Comparison of ENCODE assay signal across 8 cellular contexts in the genomic region with DNA sequence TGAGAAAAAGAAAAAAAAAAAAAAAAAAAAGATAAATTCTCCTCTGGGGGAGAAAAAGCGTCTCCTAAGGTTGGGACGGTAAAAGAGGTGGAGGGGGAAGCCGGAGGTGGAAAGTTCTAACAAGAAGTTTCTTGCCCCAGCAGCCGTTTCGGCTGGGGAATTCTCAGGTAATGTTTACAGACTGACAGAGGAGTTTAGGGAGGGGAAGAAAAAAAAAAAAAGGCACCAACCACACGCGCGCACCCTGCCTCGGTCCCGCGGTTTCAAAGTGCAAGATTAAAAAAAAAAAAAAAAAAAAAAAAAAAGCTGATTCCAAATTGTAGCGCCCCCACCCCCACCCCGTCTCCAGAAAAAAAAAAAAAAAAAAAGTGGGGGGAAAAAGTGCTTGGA. TPM values are rescaled to one million over a fixed set of nuclear protein-coding genes. Genes with fewer than 3 reads are reported as not detected.
DNase-seq lines count a peak whose midpoint lies in the region; ATAC-seq lines count a peak whose summit lies in the region.

No MANE protein-coding gene starts in this region.

- H3K36me3 Mint-ChIP-seq in activated CD4-positive, alpha-beta T cell treated with anti-CD3 and anti-CD28 coated beads for 36 hours (ENCODE audit: low read depth): peaks cover 16% of the 10 kb centered on the region
- H3K36me3 Mint-ChIP-seq in activated T-helper 17 cell treated with anti-CD3 and anti-CD28 coated beads, Interleukin-2, amount 50 U/mL, for 72 hours (ENCODE audit: low read depth): peaks cover 66% of the 10 kb centered on the region

- DNase-seq in activated CD4-positive, alpha-beta T cell treated with anti-CD3 and anti-CD28 coated beads for 36 hours: peak; percentile 58
- DNase-seq in activated CD4-positive, alpha-beta T cell treated with anti-CD3 and anti-CD28 coated beads for 1 hour: no peak
- DNase-seq in right cardiac atrium (no peak), DMS79 (lab: John Stamatoyannopoulos, UW) (no peak), SIG-M5 treated with dmso at 0.1 percent for 504 hours (lab: John Stamatoyannopoulos, UW; ENCODE audit: unreplicated experiment) (no peak), NCI-H1417 treated with DMSO at 0.1 percent for 48 hours (lab: John Stamatoyannopoulos, UW) (no peak)
- DNase-seq in stimulated activated CD4-positive, alpha-beta T cell treated with anti-CD3 and anti-CD28 coated beads, Interleukin-2, amount 100 ng/mL, for 4 hours (ENCODE audit: low read depth): peak; percentile 33

- POLR2A ChIA-PET in activated CD4-positive, alpha-beta T cell treated with anti-CD3 and anti-CD28 coated beads for 36 hours (lab: Charles Lee): interaction anchor here (0.6 to 3.5 kb wide), 5 partner anchors 22 to 708 kb away, joined by 3 to 13 read pairs (median 5); no protein-coding TSS in a partner anchor

- H3K27me3 ChIP-seq in right cardiac atrium (ENCODE audit: control insufficient read depth, insufficient read depth): no peaks in the 10 kb centered on the region

- H3K27me3 Mint-ChIP-seq in activated CD4-positive, alpha-beta T cell treated with anti-CD3 and anti-CD28 coated beads for 36 hours: no peaks in the 10 kb centered on the region
- no peaks in the 10 kb centered on the region for H3K27me3 Mint-ChIP-seq in activated T-helper 17 cell treated with anti-CD3 and anti-CD28 coated beads, Interleukin-2, amount 50 U/mL, for 72 hours

- intact Hi-C loops in activated CD4-positive, alpha-beta T cell treated with anti-CD3 and anti-CD28 coated beads for 36 hours (cut with DNase I, micrococcal nuclease): loop anchor here (5.0 kb wide), 3 partner anchors 320 to 550 kb away; a partner anchor contains a TSS
- intact Hi-C loops in right cardiac atrium (cut with DNase I): loop anchor here in 3 of 4 donors (5.0 to 10.0 kb wide), 5 partner anchors 60 to 210 kb away; no protein-coding TSS in a partner anchor

- H3K4me3 Mint-ChIP-seq in activated CD4-positive, alpha-beta T cell treated with anti-CD3 and anti-CD28 coated beads for 36 hours: peak overlapping the region; percentile 95
- peak overlapping the region; percentile 99 for H3K4me3 Mint-ChIP-seq in activated T-helper 17 cell treated with anti-CD3 and anti-CD28 coated beads, Interleukin-2, amount 50 U/mL, for 72 hours

- H3K27ac ChIP-seq in right cardiac atrium (ENCODE audit: low read length): peak overlapping the region; percentile 98

- peaks cover 54% of the 10 kb centered on the region for H3K4me1 Mint-ChIP-seq in activated CD4-positive, alpha-beta T cell treated with anti-CD3 and anti-CD28 coated beads for 36 hours
- peaks cover 28% of the 10 kb centered on the region for H3K4me1 Mint-ChIP-seq in activated T-helper 17 cell treated with anti-CD3 and anti-CD28 coated beads, Interleukin-2, amount 50 U/mL, for 72 hours

- no peaks in the 10 kb centered on the region for H3K9me3 Mint-ChIP-seq in activated CD4-positive, alpha-beta T cell treated with anti-CD3 and anti-CD28 coated beads for 36 hours (ENCODE audit: low read depth)
- no peaks in the 10 kb centered on the region for H3K9me3 Mint-ChIP-seq in activated T-helper 17 cell treated with anti-CD3 and anti-CD28 coated beads, Interleukin-2, amount 50 U/mL, for 72 hours

- ATAC-seq in activated CD4-positive, alpha-beta T cell treated with anti-CD3 and anti-CD28 coated beads for 36 hours: no peak
- ATAC-seq in activated T-helper 17 cell treated with anti-CD3 and anti-CD28 coated beads, Interleukin-2, amount 50 U/mL, for 72 hours (replicated peaks): peak; percentile 10
- ATAC-seq in right cardiac atrium: no peak

- under 1% methylated on average over 12 of the region's 13 CpGs for WGBS in right cardiac atrium

- peak overlapping the region; percentile 78 for H3K4me3 ChIP-seq in right cardiac atrium (ENCODE audit: low read length)

- no peaks in the 10 kb centered on the region for H3K9me3 ChIP-seq in right cardiac atrium (ENCODE audit: control insufficient read depth, low read length)

- H3K27ac Mint-ChIP-seq in activated CD4-positive, alpha-beta T cell treated with anti-CD3 and anti-CD28 coated beads for 36 hours: peak overlapping the region; percentile 91
- peak overlapping the region; percentile 95 for H3K27ac Mint-ChIP-seq in activated T-helper 17 cell treated with anti-CD3 and anti-CD28 coated beads, Interleukin-2, amount 50 U/mL, for 72 hours

- CTCF ChIA-PET in activated CD4-positive, alpha-beta T cell treated with anti-CD3 and anti-CD28 coated beads for 36 hours (lab: Charles Lee): interaction anchor here (0.7 to 6.5 kb wide), 5 partner anchors 14 to 342 kb away, joined by 3 to 68 read pairs (median 7); no protein-coding TSS in a partner anchor

- peaks cover 13% of the 10 kb centered on the region for H3K4me1 ChIP-seq in right cardiac atrium (ENCODE audit: control insufficient read depth, insufficient read depth, low read length)

RNA-seq across cellular contexts. Expression of a gene that starts 0.5 kb away (rescaled TPM):
- total RNA-seq in activated CD4-positive, alpha-beta T cell treated with anti-CD3 and anti-CD28 coated beads for 36 hours: 10 to 100 TPM; 33.3 to 34.6 TPM
- 10 to 100 TPM; 15.9 to 97.8 TPM for total RNA-seq in activated T-helper 17 cell treated with anti-CD3 and anti-CD28 coated beads, Interleukin-2, amount 50 U/mL, for 72 hours
- 10 to 100 TPM; 83.0 to 97.0 (median 83.5) TPM for total RNA-seq in right cardiac atrium
- polyA plus RNA-seq in right cardiac atrium: 53.6 TPM

RNA-seq across cellular contexts. Expression of a gene that starts 26.4 kb away (rescaled TPM):
- not detected for total RNA-seq in activated CD4-positive, alpha-beta T cell treated with anti-CD3 and anti-CD28 coated beads for 36 hours
- not detected for total RNA-seq in activated T-helper 17 cell treated with anti-CD3 and anti-CD28 coated beads, Interleukin-2, amount 50 U/mL, for 72 hours
- total RNA-seq in right cardiac atrium: not detected
- not detected for polyA plus RNA-seq in right cardiac atrium

Comparison
In these comparisons a context has a peak if more than half of its experiments do, and no peak if none do; other contexts are left out.
1. DNase-seq: peak in activated CD4-positive, alpha-beta T cell treated with anti-CD3 and anti-CD28 coated beads for 36 hours (single experiment) and stimulated activated CD4-positive, alpha-beta T cell treated with anti-CD3 and anti-CD28 coated beads, Interleukin-2, amount 100 ng/mL, for 4 hours (single experiment); none in activated CD4-positive, alpha-beta T cell treated with anti-CD3 and anti-CD28 coated beads for 1 hour (single experiment), right cardiac atrium (0 of 3), DMS79 (single experiment), SIG-M5 treated with dmso at 0.1 percent for 504 hours (single experiment) and NCI-H1417 treated with DMSO at 0.1 percent for 48 hours (single experiment).